2 cellular contexts compared by ENCODE assay signal in the genomic region with DNA sequence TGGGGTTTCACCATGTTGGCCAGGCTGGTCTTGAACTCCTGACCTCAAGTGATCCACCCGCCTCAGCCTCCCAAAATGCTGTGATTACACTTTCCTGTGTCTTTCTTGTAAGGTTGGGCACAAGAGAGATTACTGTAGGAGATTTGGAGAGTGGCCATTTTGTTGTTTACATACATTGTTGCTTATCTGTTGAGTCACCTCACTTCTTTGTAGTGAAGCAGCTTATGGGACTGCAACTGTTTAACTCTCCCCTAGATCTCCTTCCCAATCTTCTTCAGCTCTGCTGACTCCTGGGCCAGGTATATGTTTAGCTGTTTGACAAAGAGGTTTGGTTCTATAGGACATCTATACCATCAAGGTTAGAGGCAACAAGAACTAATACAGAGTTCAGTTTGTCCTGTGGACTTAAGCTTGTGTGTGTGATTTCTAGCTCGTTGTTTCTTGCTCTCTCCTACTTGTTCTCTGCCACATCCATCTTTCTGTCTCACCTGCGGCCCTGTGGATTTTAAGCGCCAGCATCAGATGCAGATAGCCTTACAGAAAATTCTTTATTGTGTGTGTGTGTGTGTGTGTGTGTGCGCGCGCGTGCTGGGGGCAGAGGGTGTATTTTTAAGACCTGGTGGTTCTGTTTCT.
TF ChIP-seq lines count a peak whose summit lies in the region.

No MANE protein-coding gene starts in this region.

TF ChIP-seq in A549, 52 proteins besides CTCF, POLR2A, EP300 and RAD21 (continued from another document):
- TF ChIP-seq MYC (IDR thresholded peaks at IDR 0.05; ENCODE audit: borderline replicate concordance, low read length) (no peak), ZC3H11A (IDR thresholded peaks at IDR 0.05) (no peak)

TF ChIP-seq in GM23338, 12 proteins besides CTCF, POLR2A, EP300 and RAD21 (continued from another document):
- TF ChIP-seq ZNF462 (CRISPR knock-in tag; IDR thresholded peaks at IDR 0.05) (no peak), STAT1 (IDR thresholded peaks at IDR 0.05; ENCODE audit: unreplicated experiment) (no peak), CREB1 (CRISPR knock-in tag; IDR thresholded peaks at IDR 0.05; ENCODE audit: low read depth) (no peak), NANOG (IDR thresholded peaks at IDR 0.05; ENCODE audit: borderline replicate concordance) (no peak), JUNB (IDR thresholded peaks at IDR 0.05; ENCODE audit: unreplicated experiment) (no peak), ZNF114 (CRISPR knock-in tag; IDR thresholded peaks at IDR 0.05) (no peak), ZNF331 (CRISPR knock-in tag; IDR thresholded peaks at IDR 0.05; ENCODE audit: low read depth) (no peak), POLR2AphosphoS5 (IDR thresholded peaks at IDR 0.05; ENCODE audit: low read depth) (no peak), EZH2phosphoT487 (IDR thresholded peaks at IDR 0.05; ENCODE audit: unreplicated experiment) (no peak), REST (IDR thresholded peaks at IDR 0.05; ENCODE audit: unreplicated experiment) (no peak)
